11 cellular contexts compared by ENCODE assay signal in the genomic region with DNA sequence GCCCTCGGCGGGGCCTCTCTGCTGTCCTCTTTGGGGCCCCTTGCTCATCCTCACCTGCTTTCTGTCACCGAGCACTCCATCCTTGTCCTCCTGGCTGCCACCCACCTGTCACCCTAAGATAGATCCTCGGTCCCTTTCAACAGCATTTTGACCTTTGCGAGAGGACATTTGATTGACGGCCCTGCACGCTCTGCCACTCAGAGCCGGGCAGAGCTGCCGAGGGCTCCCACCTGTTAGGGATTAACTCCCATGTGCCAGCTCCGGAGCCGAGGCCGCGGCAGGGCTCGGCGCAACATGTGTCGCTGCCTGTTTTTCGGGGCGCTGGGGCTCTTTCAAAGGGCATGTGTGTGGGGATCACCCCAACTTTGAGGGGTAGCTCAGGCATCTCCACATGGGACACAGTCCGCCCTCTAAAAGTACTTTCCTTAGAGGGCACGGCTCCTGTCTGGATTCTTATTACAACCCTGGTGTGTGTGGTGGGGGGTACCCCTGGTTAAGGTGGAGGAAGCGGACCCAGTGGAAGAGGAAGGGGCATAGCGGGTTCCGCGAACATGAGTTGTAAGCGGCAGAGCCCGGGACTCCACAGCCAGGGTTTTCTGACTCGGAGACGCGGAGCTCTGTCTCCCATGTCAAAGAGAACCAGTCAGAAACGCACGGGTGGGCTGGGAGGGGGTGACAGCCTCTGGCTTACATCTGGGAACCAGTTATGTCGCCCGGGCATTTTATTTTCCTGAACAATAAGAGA. TPM values are rescaled to one million over a fixed set of nuclear protein-coding genes. Genes with fewer than 3 reads are reported as not detected.
DNase-seq lines count a peak whose midpoint lies in the region; ATAC-seq, FAIRE-seq and TF ChIP-seq lines count a peak whose summit lies in the region.
"Had no signal": no experiment of that assay in that cellular context is flagged by ENCODE, and none has a peak within 500 bp of the region (broad histone marks: within the 10 kb centered on the region; RNA-seq: fewer than 3 reads in every experiment).

No MANE protein-coding gene starts in this region.

- H3K4me1 Mint-ChIP-seq in astrocyte (ENCODE audit: low read depth, unreplicated experiment): peaks cover 7% of the 10 kb centered on the region

- H3K27ac Mint-ChIP-seq in astrocyte (ENCODE audit: unreplicated experiment): no peak overlapping the region
- H3K27ac Mint-ChIP-seq: activated naive CD4-positive, alpha-beta T cell treated with anti-CD3 and anti-CD28 coated beads, Interleukin-2, amount 50 U/mL, for 72 hours had no signal

- H3K9me3 Mint-ChIP-seq in astrocyte (ENCODE audit: unreplicated experiment): peaks cover 13% of the 10 kb centered on the region

- H3K9ac ChIP-seq in GM23248 (peak overlapping the region; percentile 100), astrocyte (ENCODE audit: low read length) (peak overlapping the region; percentile 100), skeletal muscle satellite cell (ENCODE audit: low read depth, low read length) (peak overlapping the region; percentile 99)

- intact Hi-C loops in right cardiac atrium (cut with DNase I): loop anchor here in 1 of 4 donors (10.0 kb wide), 1 partner anchor 150 kb away; no protein-coding TSS in a partner anchor

- peaks cover 2% of the 10 kb centered on the region for H3K36me3 Mint-ChIP-seq in astrocyte (ENCODE audit: low read depth, unreplicated experiment)

- H4K20me1 ChIP-seq in GM23248 (ENCODE audit: insufficient read depth) (peaks cover 13% of the 10 kb centered on the region; the same call in 1 of the 2 replicates), astrocyte (ENCODE audit: insufficient read depth, low read length) (peaks cover 30% of the 10 kb centered on the region)

- no peaks in the 10 kb centered on the region for H3K9me2 ChIP-seq in GM23248 (ENCODE audit: insufficient read depth)

- WGBS in GM23248 (ENCODE audit: low coverage in 1 of 2, low lambda C conversion rate in 2 of 2, missing lambda C conversion rate in 2 of 2), 2 experiments: 60 to 61% methylated on average over 32 to 33 of the region's 33 CpGs
- WGBS in right cardiac atrium: 55% methylated on average over 33 of the region's 33 CpGs

- H3K4me3 ChIP-seq in GM23248: peak overlapping the region; percentile 94
- peak overlapping the region; percentile 87 for H3K4me3 ChIP-seq in astrocyte (ENCODE audit: insufficient read depth, low read depth, low read length)
- H3K4me3 ChIP-seq in right cardiac atrium (ENCODE audit: low read length): peak overlapping the region; percentile 4
- H3K4me3 ChIP-seq in skeletal muscle satellite cell (ENCODE audit: low read length): peak overlapping the region; percentile 98

- H3K9me3 ChIP-seq in GM23248 (ENCODE audit: low read depth) (no peaks in the 10 kb centered on the region), astrocyte (ENCODE audit: insufficient read depth, low read depth, low read length) (peaks cover 2% of the 10 kb centered on the region), right cardiac atrium (ENCODE audit: control insufficient read depth, low read length) (no peaks in the 10 kb centered on the region), skeletal muscle satellite cell (replicated peaks; ENCODE audit: low read length) (no peaks in the 10 kb centered on the region)

- H2AFZ ChIP-seq in GM23248 (peak overlapping the region; percentile 70; the same call in 1 of the 2 replicates), astrocyte (ENCODE audit: low read depth, low read length) (peak overlapping the region; percentile 58)

- DNase-seq in GM23248: no peak
- no peak for DNase-seq in astrocyte (ENCODE audit: low read depth)
- peak in 1 of 3 donors; percentile 20 for DNase-seq in right cardiac atrium
- DNase-seq in NCI-H1417 treated with DMSO at 0.1 percent for 48 hours (lab: John Stamatoyannopoulos, UW): no peak
- DNase-seq in GM03348 (ENCODE audit: low spot score): no peak
- DNase-seq: cortex of kidney; foreskin melanocyte; stimulated activated CD4-positive, alpha-beta T cell treated with anti-CD3 and anti-CD28 coated beads, Interleukin-2, amount 100 ng/mL, for 48 hours had no signal

- H3K27me3 ChIP-seq in GM23248 (replicated peaks; ENCODE audit: insufficient read depth) (no peaks in the 10 kb centered on the region; the same call in 1 of the 2 replicates), astrocyte (ENCODE audit: insufficient read depth, low read length) (no peaks in the 10 kb centered on the region), right cardiac atrium (ENCODE audit: control insufficient read depth, insufficient read depth) (no peaks in the 10 kb centered on the region), skeletal muscle satellite cell (ENCODE audit: control insufficient read depth, insufficient read depth, low read length) (peaks cover 15% of the 10 kb centered on the region)

- 0 out of 2 replicates have a peak, but pooled peaks cover 2% of the 10 kb centered on the region for H3F3A ChIP-seq in GM23248 (ENCODE audit: insufficient read depth)

- no peak overlapping the region for H3K4me3 Mint-ChIP-seq in astrocyte (ENCODE audit: unreplicated experiment)

- H3K4me1 ChIP-seq in GM23248 (ENCODE audit: insufficient read depth) (no peaks in the 10 kb centered on the region), astrocyte (ENCODE audit: insufficient read depth, low read length) (peaks cover 19% of the 10 kb centered on the region), right cardiac atrium (ENCODE audit: control insufficient read depth, insufficient read depth, low read length) (no peaks in the 10 kb centered on the region), skeletal muscle satellite cell (ENCODE audit: control insufficient read depth, insufficient read depth, low read length) (peaks cover 4% of the 10 kb centered on the region)

- peaks cover 24% of the 10 kb centered on the region for H3K27me3 Mint-ChIP-seq in astrocyte (ENCODE audit: low read depth, unreplicated experiment)

- in situ Hi-C loops in GM23248 (cut with MboI): loop anchor here (25.0 kb wide), 1 partner anchor 413 kb away; no protein-coding TSS in a partner anchor

- no peak for ATAC-seq in right cardiac atrium
- no peak for ATAC-seq in GM18867 (IDR thresholded peaks at IDR 0.05; ENCODE audit: unreplicated experiment)
- ATAC-seq: activated naive CD4-positive, alpha-beta T cell treated with anti-CD3 and anti-CD28 coated beads, Interleukin-2, amount 50 U/mL, for 72 hours had no signal

- peak overlapping the region; percentile 62 for H3K27ac ChIP-seq in GM23248
- peak overlapping the region; percentile 87 for H3K27ac ChIP-seq in astrocyte (ENCODE audit: low read depth, low read length)
- H3K27ac ChIP-seq in right cardiac atrium (ENCODE audit: low read length): no peak overlapping the region

- H3K36me3 ChIP-seq in GM23248 (ENCODE audit: low read depth) (peaks cover under 1% of the 10 kb centered on the region; the same call in 1 of the 2 replicates), astrocyte (ENCODE audit: insufficient read depth, low read length) (peaks cover 10% of the 10 kb centered on the region), skeletal muscle satellite cell (ENCODE audit: insufficient read depth, low read length) (peaks cover 10% of the 10 kb centered on the region)

- H3K4me2 ChIP-seq in GM23248 (ENCODE audit: unreplicated experiment) (no peak overlapping the region), astrocyte (ENCODE audit: low read length) (peak overlapping the region; percentile 89), skeletal muscle satellite cell (ENCODE audit: low read length) (peak overlapping the region; percentile 96)

- TF ChIP-seq CTCF in astrocyte (IDR thresholded peaks at IDR 0.05; ENCODE audit: insufficient read depth, low read depth, low read length): no peak

- no peak for FAIRE-seq in astrocyte (lab: Jason Lieb, UNC)

- peaks cover 39% of the 10 kb centered on the region for H3K79me2 ChIP-seq in GM23248 (ENCODE audit: insufficient read depth)
- H3K79me2 ChIP-seq in astrocyte (ENCODE audit: insufficient read depth, low read length): peaks cover 40% of the 10 kb centered on the region

RNA-seq across cellular contexts. Expression of a gene that starts 0.8 kb away (rescaled TPM):
- total RNA-seq in GM23248 (2014; rRNA removed; shearing (Covaris generic)): 101 and 145 TPM in 2 replicates
- polyA plus RNA-seq in GM23248 (2016; fragmentation: Nextera tagmentation; extraction: Ambion mirVana): 155 and 228 TPM in 2 replicates
- not detected in 2 replicates for total RNA-seq in astrocyte
- 10 to 100 TPM; 10.4 to 35.3 (median 18.3) TPM for total RNA-seq in right cardiac atrium
- 32.9 TPM for polyA plus RNA-seq in right cardiac atrium
- total RNA-seq in skeletal muscle satellite cell (2012; rRNA removed): 90.6 and 95.3 TPM in 2 replicates
- total RNA-seq: activated naive CD4-positive, alpha-beta T cell treated with anti-CD3 and anti-CD28 coated beads, Interleukin-2, amount 50 U/mL, for 72 hours had no signal

Comparison
In these comparisons a context has a peak if more than half of its experiments do, and no peak if none do; other contexts are left out.
1. H3K4me3 ChIP-seq: peak in every context shown above with its lines; median percentile 98 in skeletal muscle satellite cell; 94 in GM23248; 87 in astrocyte; 4 in right cardiac atrium.
2. RNA of a gene that starts 0.8 kb away (total RNA-seq): 101 to 145 TPM in GM23248 and 10.4 to 35.3 TPM in right cardiac atrium; not detected in astrocyte; every median in the first group is over 10 times any median in the second.
3. Peak in every context shown above with its lines, with median percentiles within 50 percentile points of each other: H3K9ac ChIP-seq.